2 cellular contexts compared by ENCODE assay signal in genomic region chr14:89160437-89160836, GRCh38.
A peak's percentile ranks its signal among the peaks of the same experiment; 100 is the strongest.
TF ChIP-seq lines count a peak whose summit lies in the region.

No MANE protein-coding gene starts in this region.

TF ChIP-seq in IMR-90, 13 proteins besides CTCF, POLR2A, EP300 and RAD21:
- TF ChIP-seq CHD1 (IDR thresholded peaks at IDR 0.05; ENCODE audit: low read depth, low read length): no peak
- no peak for TF ChIP-seq FOS (IDR thresholded peaks at IDR 0.05; ENCODE audit: low read depth, low read length)
- peak; percentile 71 for TF ChIP-seq CEBPB (IDR thresholded peaks at IDR 0.05; ENCODE audit: low read depth, low read length)
- no peak for TF ChIP-seq BHLHE40 (IDR thresholded peaks at IDR 0.05; ENCODE audit: low read depth, low read length)
- TF ChIP-seq, protein P1, sequence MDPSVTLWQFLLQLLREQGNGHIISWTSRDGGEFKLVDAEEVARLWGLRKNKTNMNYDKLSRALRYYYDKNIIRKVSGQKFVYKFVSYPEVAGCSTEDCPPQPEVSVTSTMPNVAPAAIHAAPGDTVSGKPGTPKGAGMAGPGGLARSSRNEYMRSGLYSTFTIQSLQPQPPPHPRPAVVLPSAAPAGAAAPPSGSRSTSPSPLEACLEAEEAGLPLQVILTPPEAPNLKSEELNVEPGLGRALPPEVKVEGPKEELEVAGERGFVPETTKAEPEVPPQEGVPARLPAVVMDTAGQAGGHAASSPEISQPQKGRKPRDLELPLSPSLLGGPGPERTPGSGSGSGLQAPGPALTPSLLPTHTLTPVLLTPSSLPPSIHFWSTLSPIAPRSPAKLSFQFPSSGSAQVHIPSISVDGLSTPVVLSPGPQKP (IDR thresholded peaks at IDR 0.05; ENCODE audit: borderline replicate concordance, low read depth, low read length): no peak

TF ChIP-seq in HepG2, 621 proteins besides CTCF, POLR2A, EP300 and RAD21:
- TF ChIP-seq CCAR2 (optimal IDR thresholded peaks at IDR 0.05; ENCODE audit: low read depth, low read length) (no peak), HNRNPL (IDR thresholded peaks at IDR 0.05; ENCODE audit: low read depth, low read length) (no peak), ATF3 (CRISPR knock-in tag; IDR thresholded peaks at IDR 0.05) (0 out of 2 replicates have a peak, but pooled peaks have one; percentile 32), ZNF75D (CRISPR knock-in tag; IDR thresholded peaks at IDR 0.05; ENCODE audit: borderline replicate concordance) (no peak), ESRRA (CRISPR knock-in tag; IDR thresholded peaks at IDR 0.05; ENCODE audit: low read depth) (peak; percentile 35; the same call in 1 of the 2 replicates), HDAC2 (CRISPR knock-in tag; IDR thresholded peaks at IDR 0.05) (peak; percentile 41; the same call in 1 of the 2 replicates), ZNF510 (CRISPR knock-in tag; IDR thresholded peaks at IDR 0.05; ENCODE audit: low read depth) (no peak), ZNF20 (CRISPR knock-in tag; IDR thresholded peaks at IDR 0.05) (no peak), SALL1 (CRISPR knock-in tag; IDR thresholded peaks at IDR 0.05) (peak; percentile 32; the same call in 1 of the 2 replicates), MAFG (CRISPR knock-in tag; IDR thresholded peaks at IDR 0.05) (no peak), CEBPG (CRISPR knock-in tag; IDR thresholded peaks at IDR 0.05) (peak; percentile 91), ZBTB7B (CRISPR knock-in tag; IDR thresholded peaks at IDR 0.05) (no peak), GATAD2A (CRISPR knock-in tag; IDR thresholded peaks at IDR 0.05) (peak; percentile 73), FOXA3 (CRISPR knock-in tag; IDR thresholded peaks at IDR 0.05) (peak; percentile 55; the same call in 1 of the 2 replicates), HNF4G (IDR thresholded peaks at IDR 0.05; ENCODE audit: borderline replicate concordance, low read depth, low read length) (peak; percentile 37; the same call in 1 of the 2 replicates), HNF4G (CRISPR knock-in tag; IDR thresholded peaks at IDR 0.05; ENCODE audit: borderline replicate concordance, low read depth) (no peak), ZMYM4 (CRISPR knock-in tag; IDR thresholded peaks at IDR 0.05) (peak; percentile 38; the same call in 1 of the 2 replicates), NR2C2 (CRISPR knock-in tag; IDR thresholded peaks at IDR 0.05; ENCODE audit: borderline replicate concordance) (peak; percentile 39; the same call in 1 of the 2 replicates), ZNF619 (CRISPR knock-in tag; IDR thresholded peaks at IDR 0.05) (no peak), ZBTB39 (CRISPR knock-in tag; IDR thresholded peaks at IDR 0.05) (0 out of 2 replicates have a peak, but pooled peaks have one; percentile 37), THYN1 (CRISPR knock-in tag; IDR thresholded peaks at IDR 0.05; ENCODE audit: borderline replicate concordance, low read depth) (no peak), CEBPB (IDR thresholded peaks at IDR 0.05; ENCODE audit: borderline replicate concordance, low read depth, low read length) (peak; percentile 92), HNF4A (CRISPR knock-in tag; IDR thresholded peaks at IDR 0.05) (peak; percentile 82), ZNF331 (CRISPR knock-in tag; IDR thresholded peaks at IDR 0.05) (0 out of 2 replicates have a peak, but pooled peaks have one; percentile 29), ZNF558 (CRISPR knock-in tag; IDR thresholded peaks at IDR 0.05; ENCODE audit: borderline replicate concordance) (no peak), HCFC1 (IDR thresholded peaks at IDR 0.05; ENCODE audit: low read depth, low read length) (no peak), RARA (CRISPR knock-in tag; IDR thresholded peaks at IDR 0.05) (0 out of 2 replicates have a peak, but pooled peaks have one; percentile 18), ZNF709 (CRISPR knock-in tag; IDR thresholded peaks at IDR 0.05) (no peak), FOXA1 (IDR thresholded peaks at IDR 0.05) (no peak), FOXA1 (CRISPR knock-in tag; IDR thresholded peaks at IDR 0.05) (peak; percentile 30; the same call in 1 of the 2 replicates), PATZ1 (CRISPR knock-in tag; IDR thresholded peaks at IDR 0.05) (0 out of 2 replicates have a peak, but pooled peaks have one; percentile 25), ZNF720 (CRISPR knock-in tag; IDR thresholded peaks at IDR 0.05) (no peak), ZNF281 (CRISPR knock-in tag; IDR thresholded peaks at IDR 0.05; ENCODE audit: borderline replicate concordance) (peak; percentile 46; the same call in 1 of the 2 replicates), HOXA5 (CRISPR knock-in tag; IDR thresholded peaks at IDR 0.05) (no peak), REPIN1 (CRISPR knock-in tag; IDR thresholded peaks at IDR 0.05; ENCODE audit: borderline replicate concordance, low read depth) (peak; percentile 45; the same call in 1 of the 2 replicates), ATF7 (IDR thresholded peaks at IDR 0.05) (peak; percentile 56; the same call in 1 of the 2 replicates), ATF7 (CRISPR knock-in tag; IDR thresholded peaks at IDR 0.05) (no peak), HDAC1 (CRISPR knock-in tag; IDR thresholded peaks at IDR 0.05) (peak; percentile 24; the same call in 1 of the 2 replicates)
- TF ChIP-seq, protein P2, sequence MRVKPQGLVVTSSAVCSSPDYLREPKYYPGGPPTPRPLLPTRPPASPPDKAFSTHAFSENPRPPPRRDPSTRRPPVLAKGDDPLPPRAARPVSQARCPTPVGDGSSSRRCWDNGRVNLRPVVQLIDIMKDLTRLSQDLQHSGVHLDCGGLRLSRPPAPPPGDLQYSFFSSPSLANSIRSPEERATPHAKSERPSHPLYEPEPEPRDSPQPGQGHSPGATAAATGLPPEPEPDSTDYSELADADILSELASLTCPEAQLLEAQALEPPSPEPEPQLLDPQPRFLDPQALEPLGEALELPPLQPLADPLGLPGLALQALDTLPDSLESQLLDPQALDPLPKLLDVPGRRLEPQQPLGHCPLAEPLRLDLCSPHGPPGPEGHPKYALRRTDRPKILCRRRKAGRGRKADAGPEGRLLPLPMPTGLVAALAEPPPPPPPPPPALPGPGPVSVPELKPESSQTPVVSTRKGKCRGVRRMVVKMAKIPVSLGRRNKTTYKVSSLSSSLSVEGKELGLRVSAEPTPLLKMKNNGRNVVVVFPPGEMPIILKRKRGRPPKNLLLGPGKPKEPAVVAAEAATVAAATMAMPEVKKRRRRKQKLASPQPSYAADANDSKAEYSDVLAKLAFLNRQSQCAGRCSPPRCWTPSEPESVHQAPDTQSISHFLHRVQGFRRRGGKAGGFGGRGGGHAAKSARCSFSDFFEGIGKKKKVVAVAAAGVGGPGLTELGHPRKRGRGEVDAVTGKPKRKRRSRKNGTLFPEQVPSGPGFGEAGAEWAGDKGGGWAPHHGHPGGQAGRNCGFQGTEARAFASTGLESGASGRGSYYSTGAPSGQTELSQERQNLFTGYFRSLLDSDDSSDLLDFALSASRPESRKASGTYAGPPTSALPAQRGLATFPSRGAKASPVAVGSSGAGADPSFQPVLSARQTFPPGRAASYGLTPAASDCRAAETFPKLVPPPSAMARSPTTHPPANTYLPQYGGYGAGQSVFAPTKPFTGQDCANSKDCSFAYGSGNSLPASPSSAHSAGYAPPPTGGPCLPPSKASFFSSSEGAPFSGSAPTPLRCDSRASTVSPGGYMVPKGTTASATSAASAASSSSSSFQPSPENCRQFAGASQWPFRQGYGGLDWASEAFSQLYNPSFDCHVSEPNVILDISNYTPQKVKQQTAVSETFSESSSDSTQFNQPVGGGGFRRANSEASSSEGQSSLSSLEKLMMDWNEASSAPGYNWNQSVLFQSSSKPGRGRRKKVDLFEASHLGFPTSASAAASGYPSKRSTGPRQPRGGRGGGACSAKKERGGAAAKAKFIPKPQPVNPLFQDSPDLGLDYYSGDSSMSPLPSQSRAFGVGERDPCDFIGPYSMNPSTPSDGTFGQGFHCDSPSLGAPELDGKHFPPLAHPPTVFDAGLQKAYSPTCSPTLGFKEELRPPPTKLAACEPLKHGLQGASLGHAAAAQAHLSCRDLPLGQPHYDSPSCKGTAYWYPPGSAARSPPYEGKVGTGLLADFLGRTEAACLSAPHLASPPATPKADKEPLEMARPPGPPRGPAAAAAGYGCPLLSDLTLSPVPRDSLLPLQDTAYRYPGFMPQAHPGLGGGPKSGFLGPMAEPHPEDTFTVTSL (CRISPR knock-in tag; IDR thresholded peaks at IDR 0.05; ENCODE audit: borderline replicate concordance): 0 out of 2 replicates have a peak, but pooled peaks have one; percentile 35
- TF ChIP-seq, protein P3, sequence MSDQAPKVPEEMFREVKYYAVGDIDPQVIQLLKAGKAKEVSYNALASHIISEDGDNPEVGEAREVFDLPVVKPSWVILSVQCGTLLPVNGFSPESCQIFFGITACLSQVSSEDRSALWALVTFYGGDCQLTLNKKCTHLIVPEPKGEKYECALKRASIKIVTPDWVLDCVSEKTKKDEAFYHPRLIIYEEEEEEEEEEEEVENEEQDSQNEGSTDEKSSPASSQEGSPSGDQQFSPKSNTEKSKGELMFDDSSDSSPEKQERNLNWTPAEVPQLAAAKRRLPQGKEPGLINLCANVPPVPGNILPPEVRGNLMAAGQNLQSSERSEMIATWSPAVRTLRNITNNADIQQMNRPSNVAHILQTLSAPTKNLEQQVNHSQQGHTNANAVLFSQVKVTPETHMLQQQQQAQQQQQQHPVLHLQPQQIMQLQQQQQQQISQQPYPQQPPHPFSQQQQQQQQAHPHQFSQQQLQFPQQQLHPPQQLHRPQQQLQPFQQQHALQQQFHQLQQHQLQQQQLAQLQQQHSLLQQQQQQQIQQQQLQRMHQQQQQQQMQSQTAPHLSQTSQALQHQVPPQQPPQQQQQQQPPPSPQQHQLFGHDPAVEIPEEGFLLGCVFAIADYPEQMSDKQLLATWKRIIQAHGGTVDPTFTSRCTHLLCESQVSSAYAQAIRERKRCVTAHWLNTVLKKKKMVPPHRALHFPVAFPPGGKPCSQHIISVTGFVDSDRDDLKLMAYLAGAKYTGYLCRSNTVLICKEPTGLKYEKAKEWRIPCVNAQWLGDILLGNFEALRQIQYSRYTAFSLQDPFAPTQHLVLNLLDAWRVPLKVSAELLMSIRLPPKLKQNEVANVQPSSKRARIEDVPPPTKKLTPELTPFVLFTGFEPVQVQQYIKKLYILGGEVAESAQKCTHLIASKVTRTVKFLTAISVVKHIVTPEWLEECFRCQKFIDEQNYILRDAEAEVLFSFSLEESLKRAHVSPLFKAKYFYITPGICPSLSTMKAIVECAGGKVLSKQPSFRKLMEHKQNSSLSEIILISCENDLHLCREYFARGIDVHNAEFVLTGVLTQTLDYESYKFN (CRISPR knock-in tag; conservative IDR thresholded peaks at IDR 0.05): 0 out of 2 replicates have a peak, but pooled peaks have one; percentile 15
- TF ChIP-seq, protein P4, sequence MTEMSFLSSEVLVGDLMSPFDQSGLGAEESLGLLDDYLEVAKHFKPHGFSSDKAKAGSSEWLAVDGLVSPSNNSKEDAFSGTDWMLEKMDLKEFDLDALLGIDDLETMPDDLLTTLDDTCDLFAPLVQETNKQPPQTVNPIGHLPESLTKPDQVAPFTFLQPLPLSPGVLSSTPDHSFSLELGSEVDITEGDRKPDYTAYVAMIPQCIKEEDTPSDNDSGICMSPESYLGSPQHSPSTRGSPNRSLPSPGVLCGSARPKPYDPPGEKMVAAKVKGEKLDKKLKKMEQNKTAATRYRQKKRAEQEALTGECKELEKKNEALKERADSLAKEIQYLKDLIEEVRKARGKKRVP (CRISPR knock-in tag; IDR thresholded peaks at IDR 0.05): 0 out of 4 replicates have a peak, but pooled peaks of 1 of the 2 experiments have one; percentile 32
